ENCODE assay signal across 9 cellular contexts in the genomic region with DNA sequence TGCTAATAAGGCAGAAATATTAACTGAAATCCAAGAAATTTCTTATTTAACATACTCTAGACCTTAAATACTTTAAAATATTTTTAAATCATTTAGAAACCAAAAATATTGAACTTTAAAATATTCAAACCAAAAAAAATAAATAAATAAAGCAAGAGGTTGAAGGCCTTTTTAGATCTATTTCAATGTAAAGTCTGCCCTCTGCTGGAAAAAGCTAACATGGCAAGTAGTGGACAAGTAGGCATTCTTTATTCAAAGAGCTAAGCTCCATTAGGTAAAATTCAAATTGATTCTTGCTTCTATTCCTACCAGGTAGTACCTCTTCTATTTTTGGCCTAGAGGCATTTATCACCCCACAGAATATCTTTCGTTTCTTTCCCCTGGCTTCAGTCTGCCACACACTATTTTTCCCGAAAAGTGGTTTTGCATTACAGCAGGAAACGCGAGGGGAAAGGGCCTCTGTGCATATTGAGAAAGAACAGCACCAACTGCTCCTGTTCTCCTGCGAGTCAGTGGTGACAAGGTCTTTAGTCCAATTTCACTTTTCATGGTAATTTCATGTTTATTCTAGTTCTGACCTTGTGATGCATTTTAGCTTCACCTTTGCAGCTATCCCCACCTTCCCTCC. TPM values are rescaled to one million over a fixed set of nuclear protein-coding genes. Genes with fewer than 3 reads are reported as not detected.
DNase-seq lines count a peak whose midpoint lies in the region; ATAC-seq and TF ChIP-seq lines count a peak whose summit lies in the region.
"Had no signal": no experiment of that assay in that cellular context is flagged by ENCODE, and none has a peak within 500 bp of the region (broad histone marks: within the 10 kb centered on the region; RNA-seq: fewer than 3 reads in every experiment).

No MANE protein-coding gene starts in this region.

- no peak overlapping the region for H3K27ac Mint-ChIP-seq in CD4-positive, alpha-beta memory T cell

- TF ChIP-seq POLR2A in gastroesophageal sphincter (IDR thresholded peaks at IDR 0.05) = no peak

- peak; percentile 37 for ATAC-seq in GM18858 (IDR thresholded peaks at IDR 0.05; ENCODE audit: unreplicated experiment)
- ATAC-seq in HG03432 (IDR thresholded peaks at IDR 0.05; ENCODE audit: unreplicated experiment) = peak; percentile 61
- no peak for ATAC-seq in gastroesophageal sphincter

- peaks cover 0 to 4% (median under 1%) of the 10 kb centered on the region in 4 donors for H3K4me1 Mint-ChIP-seq in CD4-positive, alpha-beta memory T cell

- POLR2A ChIA-PET in CD4-positive, alpha-beta memory T cell (lab: Charles Lee; ENCODE audit: partially characterized antibody) = no interaction called here

- TF ChIP-seq CTCF in gastroesophageal sphincter (IDR thresholded peaks at IDR 0.05) = peak; percentile 82 to 86 (median 84)

- H3K4me3 Mint-ChIP-seq in CD4-positive, alpha-beta memory T cell = no peak overlapping the region

- H3K27me3 ChIP-seq in CD4-positive, alpha-beta memory T cell (ENCODE audit: insufficient read depth, low read length) = no peaks in the 10 kb centered on the region
- H3K27me3 ChIP-seq in gastroesophageal sphincter = no peaks in the 10 kb centered on the region

- peak; percentile 55 to 66 (median 62) for DNase-seq in CD4-positive, alpha-beta memory T cell
- DNase-seq in NCI-H69 (lab: John Stamatoyannopoulos, UW) (peak; percentile 68), pulmonary artery endothelial cell (ENCODE audit: low read depth, low spot score) (peak; percentile 41), GOT3 (lab: John Stamatoyannopoulos, UW) (no peak)
- DNase-seq in activated CD8-positive, alpha-beta memory T cell treated with anti-CD3 and anti-CD28 coated beads, Interleukin-2, amount 50 U/mL, for 4 hours = peak; percentile 54

- peaks cover 9% of the 10 kb centered on the region for H3K36me3 ChIP-seq in CD4-positive, alpha-beta memory T cell (ENCODE audit: insufficient read depth, low read length)
- H3K36me3 ChIP-seq in gastroesophageal sphincter = peaks cover 0 to 14% of the 10 kb centered on the region in 2 donors

- H3K9me3 ChIP-seq in CD4-positive, alpha-beta memory T cell (ENCODE audit: control insufficient read depth in 1 of 2, low read length in 2 of 2) = no peaks in the 10 kb centered on the region
- H3K9me3 ChIP-seq in gastroesophageal sphincter = no peaks in the 10 kb centered on the region

- H3K27me3 Mint-ChIP-seq in CD4-positive, alpha-beta memory T cell = no peaks in the 10 kb centered on the region

- H3K4me3 ChIP-seq in CD4-positive, alpha-beta memory T cell (ENCODE audit: low read length in 2 of 2) = no peak overlapping the region
- no peak overlapping the region for H3K4me3 ChIP-seq in gastroesophageal sphincter

- H3K4me1 ChIP-seq in CD4-positive, alpha-beta memory T cell (ENCODE audit: insufficient read depth, low read length) = peaks cover 6% of the 10 kb centered on the region
- peaks cover 4 to 55% (median 8%) of the 10 kb centered on the region in 3 donors for H3K4me1 ChIP-seq in gastroesophageal sphincter

- H3K36me3 Mint-ChIP-seq in CD4-positive, alpha-beta memory T cell = peaks cover 4 to 12% of the 10 kb centered on the region in 2 donors

- CTCF ChIA-PET in CD4-positive, alpha-beta memory T cell (lab: Charles Lee; ENCODE audit: partially characterized antibody) = interaction anchor here (0.8 to 10.0 kb wide), 32 partner anchors 10 to 711 kb away, joined by 3 to 141 read pairs (median 4); partner anchors contain the start of genes GCA, GCG and IFIH1

- H3K27ac ChIP-seq in CD4-positive, alpha-beta memory T cell (ENCODE audit: low read depth, low read length) = no peak overlapping the region
- no peak overlapping the region for H3K27ac ChIP-seq in gastroesophageal sphincter

- 25 to 61% methylated on average over 2 to 5 of the region's 5 CpGs for WGBS in gastroesophageal sphincter (ENCODE audit: low coverage in 1 of 2), 2 donors

- no peak for TF ChIP-seq EP300 in gastroesophageal sphincter (IDR thresholded peaks at IDR 0.05)

- intact Hi-C loops in CD4-positive, alpha-beta memory T cell (cut with micrococcal nuclease) = loop anchor here (1.0 kb wide), 2 partner anchors 77 to 145 kb away; no protein-coding TSS in a partner anchor

- H3K9me3 Mint-ChIP-seq in CD4-positive, alpha-beta memory T cell = no peaks in the 10 kb centered on the region

RNA-seq across cellular contexts. Expression of gene IFIH1, which starts 20.4 kb away (rescaled TPM):
- total RNA-seq in CD4-positive, alpha-beta memory T cell = 10 to 100 TPM; 30.1 to 31.2 TPM
- 10 to 100 TPM; 13.1 to 24.1 TPM for polyA plus RNA-seq in CD4-positive, alpha-beta memory T cell
- total RNA-seq in gastroesophageal sphincter (10 to 100 TPM in 3 of 4 donors, 1 to 10 TPM in 1; 7.1 to 24.1 (median 16.1) TPM), pulmonary artery endothelial cell (7.3 and 13.7 TPM in 2 replicates)

RNA-seq across cellular contexts. Expression of gene GCA, which starts 45.9 kb away (rescaled TPM):
- total RNA-seq in CD4-positive, alpha-beta memory T cell = 10 to 100 TPM; 11.5 to 11.9 TPM
- polyA plus RNA-seq in CD4-positive, alpha-beta memory T cell = 10 to 100 TPM; 10.9 to 16.8 TPM
- total RNA-seq in gastroesophageal sphincter = 10 to 100 TPM in 3 of 4 donors, 1 to 10 TPM in 1; 4.9 to 30.5 (median 22.6) TPM
- total RNA-seq in pulmonary artery endothelial cell = 18.6 and 19.1 TPM in 2 replicates

RNA-seq across cellular contexts. Expression of gene FAP, which starts 54.8 kb away (rescaled TPM):
- not detected for total RNA-seq in CD4-positive, alpha-beta memory T cell
- polyA plus RNA-seq in CD4-positive, alpha-beta memory T cell = not detected
- 10 to 100 TPM in 2 of 4 donors, 1 to 10 TPM in 2; 4.6 to 14.0 (median 11.1) TPM for total RNA-seq in gastroesophageal sphincter
- total RNA-seq in pulmonary artery endothelial cell = 0.21 and 0.53 TPM in 2 replicates
- total RNA-seq: activated CD8-positive, alpha-beta memory T cell treated with anti-CD3 and anti-CD28 coated beads for 36 hours had no signal
